17 cellular contexts compared by ENCODE assay signal in the genomic region with DNA sequence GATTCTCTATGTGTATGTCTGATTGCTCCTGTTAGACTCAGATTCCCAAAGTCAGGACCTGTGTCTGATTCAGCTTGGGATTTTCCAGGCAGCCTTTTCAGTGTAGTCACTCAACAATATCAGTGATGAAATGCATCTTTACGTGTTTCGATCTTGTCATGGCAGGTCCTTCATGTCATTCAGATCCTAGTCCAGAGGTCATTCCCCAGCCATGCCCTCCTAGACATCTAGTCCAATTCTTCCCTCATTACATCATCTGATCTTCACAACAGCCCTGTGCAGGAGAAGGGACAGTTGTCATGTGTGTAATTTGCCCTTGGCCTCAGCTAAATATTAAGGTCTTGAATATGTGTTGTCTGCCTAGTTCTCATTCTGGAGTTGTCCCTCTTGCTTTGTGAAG.
DNase-seq lines count a peak whose midpoint lies in the region; ATAC-seq and TF ChIP-seq lines count a peak whose summit lies in the region.
"Had no signal": no experiment of that assay in that cellular context is flagged by ENCODE, and none has a peak within 500 bp of the region (broad histone marks: within the 10 kb centered on the region; RNA-seq: fewer than 3 reads in every experiment).

No MANE protein-coding gene starts in this region.

- TF ChIP-seq CTCF in left ventricle myocardium inferior (IDR thresholded peaks at IDR 0.05; ENCODE audit: borderline replicate concordance), result no peak
- no peak for TF ChIP-seq CTCF in vagina (IDR thresholded peaks at IDR 0.05)

- DNase-seq in left ventricle myocardium inferior, result no peak
- no peak for DNase-seq in right cardiac atrium
- DNase-seq in epithelial cell of prostate (ENCODE audit: low read depth, low spot score), result no peak
- no peak for DNase-seq in left colon
- DNase-seq in vagina (ENCODE audit: extremely low spot score in 2 of 2), result peak in 1 of 2 donors; percentile 54
- DNase-seq in NOMO-1 (lab: John Stamatoyannopoulos, UW; ENCODE audit: unreplicated experiment in 2 of 2), result no peak
- DNase-seq in NCI-H510A (lab: John Stamatoyannopoulos, UW), result no peak
- DNase-seq: AML-193; CD4-positive, alpha-beta T cell; DMS79 treated with DMSO at 0.1 percent for 48 hours; H9; IMR-90 had no signal

- H3K9me3 ChIP-seq in left ventricle myocardium inferior (replicated peaks), result no peaks in the 10 kb centered on the region
- no peaks in the 10 kb centered on the region for H3K9me3 ChIP-seq in right cardiac atrium (ENCODE audit: control insufficient read depth, low read length)
- no peaks in the 10 kb centered on the region for H3K9me3 ChIP-seq in vagina
- H3K9me3 ChIP-seq: A549 had no signal

- peaks cover 81% of the 10 kb centered on the region for H3K4me1 ChIP-seq in left ventricle myocardium inferior
- no peaks in the 10 kb centered on the region for H3K4me1 ChIP-seq in right cardiac atrium (ENCODE audit: control insufficient read depth, insufficient read depth, low read length)
- H3K4me1 ChIP-seq in vagina, result peaks cover 31% of the 10 kb centered on the region

- no peaks in the 10 kb centered on the region for H3K36me3 ChIP-seq in left ventricle myocardium inferior
- H3K36me3 ChIP-seq in vagina, result no peaks in the 10 kb centered on the region

- 90% methylated on average over 2 of the region's 2 CpGs for WGBS in right cardiac atrium

- peak overlapping the region; percentile 26 for H3K27ac ChIP-seq in left ventricle myocardium inferior (replicated peaks)
- no peak overlapping the region for H3K27ac ChIP-seq in right cardiac atrium (ENCODE audit: low read length)
- peak overlapping the region; percentile 36 for H3K27ac ChIP-seq in epithelial cell of prostate
- peak overlapping the region; percentile 22 for H3K27ac ChIP-seq in vagina
- H3K27ac ChIP-seq: 22Rv1, A549, C4-2B had no signal

- intact Hi-C loops in left ventricle myocardium inferior (cut with micrococcal nuclease) (no loop called here), right cardiac atrium (cut with DNase I) (loop anchor here in 2 of 4 donors (10.0 kb wide), 2 partner anchors 202 to 212 kb away; no protein-coding TSS in a partner anchor), left colon (cut with DNase I, micrococcal nuclease) (no loop called here), vagina (cut with DNase I) (no loop called here)

- H3K4me3 ChIP-seq in left ventricle myocardium inferior (no peak overlapping the region), right cardiac atrium (ENCODE audit: low read length) (no peak overlapping the region), vagina (no peak overlapping the region)
- H3K4me3 ChIP-seq: A549, GM12878 had no signal

- H3K27me3 ChIP-seq in left ventricle myocardium inferior (ENCODE audit: low read depth), result no peaks in the 10 kb centered on the region
- no peaks in the 10 kb centered on the region for H3K27me3 ChIP-seq in right cardiac atrium (ENCODE audit: control insufficient read depth, insufficient read depth)
- H3K27me3 ChIP-seq in vagina, result no peaks in the 10 kb centered on the region

- ATAC-seq in right cardiac atrium, result no peak
- ATAC-seq in left colon, result peak; percentile 32
- no peak for ATAC-seq in GM19035 (IDR thresholded peaks at IDR 0.05; ENCODE audit: unreplicated experiment)
- ATAC-seq: A549, GM12878 had no signal

- no peak for TF ChIP-seq POLR2A in vagina (IDR thresholded peaks at IDR 0.05)
